ENCODE assay signal across 10 cellular contexts in the genomic region with DNA sequence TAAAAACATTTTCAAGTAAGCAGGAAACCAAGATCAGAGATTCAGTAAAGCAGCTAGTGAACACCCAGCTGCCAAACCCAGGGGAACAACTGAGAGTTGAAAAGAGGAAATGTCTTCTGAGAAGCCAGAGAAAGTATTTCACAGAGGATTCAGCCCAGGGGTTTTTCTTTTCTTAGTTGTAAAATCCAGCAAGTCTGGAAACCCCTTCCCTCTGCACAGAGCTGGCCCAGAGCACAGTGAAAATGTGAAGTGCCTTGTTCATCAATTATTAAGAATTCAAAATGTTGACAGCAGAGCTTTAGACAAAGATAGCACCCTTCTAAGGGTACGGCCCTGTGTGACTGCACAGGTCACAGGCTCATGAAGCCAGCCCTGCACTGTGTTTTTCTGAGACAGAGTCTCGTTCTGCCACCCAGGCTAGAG. TPM values are rescaled to one million over a fixed set of nuclear protein-coding genes. Genes with fewer than 3 reads are reported as not detected.
DNase-seq lines count a peak whose midpoint lies in the region; ATAC-seq and TF ChIP-seq lines count a peak whose summit lies in the region.
"Had no signal": no experiment of that assay in that cellular context is flagged by ENCODE, and none has a peak within 500 bp of the region (broad histone marks: within the 10 kb centered on the region; RNA-seq: fewer than 3 reads in every experiment).

No MANE protein-coding gene starts in this region.

- TF ChIP-seq EP300 in ovary (IDR thresholded peaks at IDR 0.05) = no peak

- 73 to 96% (median 89%) methylated on average over 2 of the region's 2 CpGs for WGBS in ovary, 3 donors

- no peaks in the 10 kb centered on the region for H3K36me3 ChIP-seq in cardiac muscle cell
- no peaks in the 10 kb centered on the region for H3K36me3 ChIP-seq in left ventricle myocardium inferior
- H3K36me3 ChIP-seq in ovary = no peaks in the 10 kb centered on the region
- H3K36me3 ChIP-seq: sigmoid colon had no signal

- H3K9me3 ChIP-seq in cardiac muscle cell (ENCODE audit: low read depth) (no peaks in the 10 kb centered on the region), left ventricle myocardium inferior (replicated peaks) (peaks cover 24% of the 10 kb centered on the region), ovary (no peaks in the 10 kb centered on the region)

- H3K4me3 ChIP-seq in cardiac muscle cell (no peak overlapping the region), left ventricle myocardium inferior (no peak overlapping the region), ovary (no peak overlapping the region)
- H3K4me3 ChIP-seq: sigmoid colon had no signal

- peak; percentile 70 for ATAC-seq in HG02981 (IDR thresholded peaks at IDR 0.05; ENCODE audit: unreplicated experiment)

- intact Hi-C loops in left ventricle myocardium inferior (cut with micrococcal nuclease) = no loop called here
- intact Hi-C loops in ovary (cut with DNase I) = no loop called here

- peaks cover 8% of the 10 kb centered on the region for H3K4me1 ChIP-seq in cardiac muscle cell (ENCODE audit: low read depth)
- H3K4me1 ChIP-seq in left ventricle myocardium inferior = no peaks in the 10 kb centered on the region
- H3K4me1 ChIP-seq in ovary (ENCODE audit: insufficient read depth) = no peaks in the 10 kb centered on the region

- DNase-seq in cardiac muscle cell (ENCODE audit: low read depth in 1 of 2, low spot score in 1 of 2) = peak in 1 of 2 donors; percentile 41
- DNase-seq in left ventricle myocardium inferior = no peak
- DNase-seq in SKM-1 treated with dmso at 0.1 percent for 144 hours (lab: John Stamatoyannopoulos, UW; ENCODE audit: unreplicated experiment) = peak; percentile 45
- DNase-seq in ovary = no peak
- no peak for DNase-seq in HK-2 (ENCODE audit: unreplicated experiment)
- DNase-seq in HT-29 (ENCODE audit: low spot score) = no peak
- no peak for DNase-seq in kidney tubule cell (ENCODE audit: low spot score)
- DNase-seq: NCI-H446 treated with DMSO at 0.1 percent for 48 hours, sigmoid colon had no signal

- TF ChIP-seq POLR2A in ovary (IDR thresholded peaks at IDR 0.05) = no peak

- TF ChIP-seq CTCF in cardiac muscle cell (IDR thresholded peaks at IDR 0.05; ENCODE audit: low read depth, low read length) = no peak
- TF ChIP-seq CTCF in left ventricle myocardium inferior (IDR thresholded peaks at IDR 0.05; ENCODE audit: borderline replicate concordance) = no peak
- TF ChIP-seq CTCF in ovary (IDR thresholded peaks at IDR 0.05) = no peak

- H3K27me3 ChIP-seq in cardiac muscle cell = peaks cover 4% of the 10 kb centered on the region
- peaks cover 13% of the 10 kb centered on the region for H3K27me3 ChIP-seq in left ventricle myocardium inferior (ENCODE audit: low read depth)
- no peaks in the 10 kb centered on the region for H3K27me3 ChIP-seq in ovary
- H3K27me3 ChIP-seq: sigmoid colon had no signal

- H3K27ac ChIP-seq in cardiac muscle cell = peak overlapping the region; percentile 4
- H3K27ac ChIP-seq in left ventricle myocardium inferior (replicated peaks) = no peak overlapping the region
- H3K27ac ChIP-seq in ovary = no peak overlapping the region
- H3K27ac ChIP-seq: sigmoid colon had no signal

RNA-seq across cellular contexts. Expression of a gene that starts 28.4 kb away (rescaled TPM):
- total RNA-seq in cardiac muscle cell (12.8 and 16.2 TPM in 2 replicates), left ventricle myocardium inferior (8.0 TPM), ovary (10 to 100 TPM; 16.1 to 40.8 (median 25.9) TPM)
- polyA plus RNA-seq in cardiac muscle cell (12.0 and 12.2 TPM in 2 replicates), ovary (10 to 100 TPM in 1 of 2 donors, 1 to 10 TPM in 1; 5.9 to 11.2 TPM)
- total RNA-seq in HT-29 (2014; rRNA removed; shearing (Covaris generic)) = not detected in 2 replicates
